In genomic region chr7:99504281-99504602, GRCh38 we compare ENCODE assay signal across 8 cellular contexts. TPM values are rescaled to one million over a fixed set of nuclear protein-coding genes. Genes with fewer than 3 reads are reported as not detected.
DNase-seq lines count a peak whose midpoint lies in the region; ATAC-seq and TF ChIP-seq lines count a peak whose summit lies in the region.

No MANE protein-coding gene starts in this region.

- peak overlapping the region; percentile 72 for H3K9ac ChIP-seq in OCI-LY3 (ENCODE audit: low read length)

- H3K9me3 ChIP-seq in OCI-LY3 (ENCODE audit: insufficient read depth, low read length): no peaks in the 10 kb centered on the region
- no peaks in the 10 kb centered on the region for H3K9me3 ChIP-seq in ectodermal cell (ENCODE audit: control insufficient read depth, low read length)

- no peak for DNase-seq in activated naive CD4-positive, alpha-beta T cell treated with anti-CD3 and anti-CD28 coated beads for 36 hours
- no peak for DNase-seq in activated naive CD4-positive, alpha-beta T cell treated with Interleukin-2 at 50 U/mL for 16 hours
- DNase-seq in omental fat pad (ENCODE audit: low spot score): no peak
- DNase-seq in AML-193 (lab: John Stamatoyannopoulos, UW): no peak

- H3K36me3 Mint-ChIP-seq in activated naive CD4-positive, alpha-beta T cell treated with anti-CD3 and anti-CD28 coated beads for 36 hours (ENCODE audit: low read depth): peaks cover 12% of the 10 kb centered on the region
- H3K36me3 Mint-ChIP-seq in nephron (ENCODE audit: low read depth): peaks cover 9% of the 10 kb centered on the region

- intact Hi-C loops in activated naive CD4-positive, alpha-beta T cell treated with anti-CD3 and anti-CD28 coated beads for 36 hours (cut with micrococcal nuclease): loop anchor here (1.0 to 5.0 kb wide), 7 partner anchors 32 to 518 kb away; partner anchors contain the start of genes BUD31, CPSF4, PDAP1 and PTCD1

- H3K4me3 ChIP-seq in OCI-LY3 (ENCODE audit: low read length) (peak overlapping the region; percentile 88), ectodermal cell (ENCODE audit: insufficient read depth, low read depth, low read length) (peak overlapping the region; percentile 58)

- H2AFZ ChIP-seq in OCI-LY3 (ENCODE audit: low read depth, low read length): peak overlapping the region; percentile 93

- H3K4me2 ChIP-seq in OCI-LY3 (ENCODE audit: low read length): peak overlapping the region; percentile 71

- CTCF ChIA-PET in activated naive CD4-positive, alpha-beta T cell treated with anti-CD3 and anti-CD28 coated beads for 36 hours (lab: Charles Lee): interaction anchor here (0.9 to 2.6 kb wide), 4 partner anchors 22 to 191 kb away, joined by 3 to 5 read pairs (median 3); partner anchors contain the start of gene ZNF655

- H3K36me3 ChIP-seq in OCI-LY3 (replicated peaks; ENCODE audit: low read depth, low read length) (no peaks in the 10 kb centered on the region), ectodermal cell (ENCODE audit: control insufficient read depth, insufficient read depth, low read length) (no peaks in the 10 kb centered on the region)

- H3K4me3 Mint-ChIP-seq in activated naive CD4-positive, alpha-beta T cell treated with anti-CD3 and anti-CD28 coated beads for 36 hours: peak overlapping the region; percentile 87
- H3K4me3 Mint-ChIP-seq in nephron: peak overlapping the region; percentile 89 to 95 (median 94)

- no peaks in the 10 kb centered on the region for H3K9me3 Mint-ChIP-seq in activated naive CD4-positive, alpha-beta T cell treated with anti-CD3 and anti-CD28 coated beads for 36 hours
- H3K9me3 Mint-ChIP-seq in nephron: no peaks in the 10 kb centered on the region

- WGBS in ectodermal cell, 2 experiments: 15 to 17% methylated on average over 19 of the region's 19 CpGs

- H3K4me1 ChIP-seq in OCI-LY3 (ENCODE audit: low read length) (peaks cover 13% of the 10 kb centered on the region), ectodermal cell (ENCODE audit: control insufficient read depth, insufficient read depth, low read length) (peaks cover 3% of the 10 kb centered on the region)

- H3K27me3 ChIP-seq in OCI-LY3 (ENCODE audit: low read depth, low read length) (no peaks in the 10 kb centered on the region), ectodermal cell (ENCODE audit: control insufficient read depth, insufficient read depth, low read length, poor library complexity, severe bottlenecking) (no peaks in the 10 kb centered on the region)

- H4K20me1 ChIP-seq in OCI-LY3 (ENCODE audit: insufficient read depth, low read length): no peaks in the 10 kb centered on the region

- no peak for ATAC-seq in omental fat pad (ENCODE audit: low FRiP score)
- ATAC-seq in HG02623 (IDR thresholded peaks at IDR 0.05; ENCODE audit: unreplicated experiment): no peak

- peak overlapping the region; percentile 98 for H3K27ac Mint-ChIP-seq in activated naive CD4-positive, alpha-beta T cell treated with anti-CD3 and anti-CD28 coated beads for 36 hours
- peak overlapping the region; percentile 87 to 98 (median 94) for H3K27ac Mint-ChIP-seq in nephron

- peak overlapping the region; percentile 74; the same call in 1 of the 2 replicates for H3K27ac ChIP-seq in OCI-LY3 (ENCODE audit: low read length)
- H3K27ac ChIP-seq in ectodermal cell (ENCODE audit: insufficient read depth, low read depth, low read length, poor library complexity, severe bottlenecking): no peak overlapping the region

- H3K27me3 Mint-ChIP-seq in activated naive CD4-positive, alpha-beta T cell treated with anti-CD3 and anti-CD28 coated beads for 36 hours (ENCODE audit: low read depth): no peaks in the 10 kb centered on the region
- H3K27me3 Mint-ChIP-seq in nephron (ENCODE audit: low read depth): no peaks in the 10 kb centered on the region

- H3K79me2 ChIP-seq in OCI-LY3 (ENCODE audit: low read length): peaks cover 50% of the 10 kb centered on the region

- TF ChIP-seq CTCF in OCI-LY3 (IDR thresholded peaks at IDR 0.05; ENCODE audit: low read depth, low read length) (no peak), nephron (IDR thresholded peaks at IDR 0.05; ENCODE audit: unreplicated experiment in 3 of 3) (no peak), omental fat pad (IDR thresholded peaks at IDR 0.05) (no peak)

- H3K4me1 Mint-ChIP-seq in activated naive CD4-positive, alpha-beta T cell treated with anti-CD3 and anti-CD28 coated beads for 36 hours (ENCODE audit: low read depth): peaks cover 24% of the 10 kb centered on the region
- peaks cover 25% of the 10 kb centered on the region for H3K4me1 Mint-ChIP-seq in nephron

RNA-seq across cellular contexts. Expression of gene ZKSCAN5, which starts 0.2 kb away (rescaled TPM):
- 1 to 10 TPM; 7.2 to 8.0 TPM for total RNA-seq in activated naive CD4-positive, alpha-beta T cell treated with anti-CD3 and anti-CD28 coated beads for 36 hours
- polyA plus RNA-seq in ectodermal cell (2013, experiment 1 of 4): 18.8 TPM
- polyA plus RNA-seq in ectodermal cell (2013, experiment 2 of 4): 21.0 TPM
- 16.4 TPM for polyA plus RNA-seq in ectodermal cell (2013, experiment 3 of 4)
- polyA plus RNA-seq in ectodermal cell (2013, experiment 4 of 4): 18.2 TPM
- total RNA-seq in omental fat pad: 10 to 100 TPM in 1 of 4 donors, 1 to 10 TPM in 3; 6.1 to 10.2 (median 7.8) TPM

RNA-seq across cellular contexts. Expression of gene ZNF394, which starts 4.2 kb away (rescaled TPM):
- total RNA-seq in activated naive CD4-positive, alpha-beta T cell treated with anti-CD3 and anti-CD28 coated beads for 36 hours: 10 to 100 TPM; 26.5 to 26.6 TPM
- 17.8 TPM for polyA plus RNA-seq in ectodermal cell (2013, experiment 1 of 4)
- polyA plus RNA-seq in ectodermal cell (2013, experiment 2 of 4): 21.0 TPM
- polyA plus RNA-seq in ectodermal cell (2013, experiment 3 of 4): 15.5 TPM
- polyA plus RNA-seq in ectodermal cell (2013, experiment 4 of 4): 17.7 TPM
- total RNA-seq in omental fat pad: 10 to 100 TPM; 23.7 to 46.7 (median 35.6) TPM

RNA-seq across cellular contexts. Expression of gene ZNF789, which starts 31.6 kb away (rescaled TPM):
- total RNA-seq in activated naive CD4-positive, alpha-beta T cell treated with anti-CD3 and anti-CD28 coated beads for 36 hours: 1 to 10 TPM; 8.0 to 9.8 TPM
- polyA plus RNA-seq in ectodermal cell (2013, experiment 1 of 4): 25.1 TPM
- 36.1 TPM for polyA plus RNA-seq in ectodermal cell (2013, experiment 2 of 4)
- 18.1 TPM for polyA plus RNA-seq in ectodermal cell (2013, experiment 3 of 4)
- 19.7 TPM for polyA plus RNA-seq in ectodermal cell (2013, experiment 4 of 4)
- total RNA-seq in omental fat pad: 10 to 100 TPM in 1 of 4 donors, 1 to 10 TPM in 3; 3.4 to 11.5 (median 7.1) TPM

RNA-seq across cellular contexts. Expression of gene ATP5MF, which starts 38.3 kb away (rescaled TPM):
- total RNA-seq in activated naive CD4-positive, alpha-beta T cell treated with anti-CD3 and anti-CD28 coated beads for 36 hours: 100 to 1,000 TPM; 423 to 441 TPM
- polyA plus RNA-seq in ectodermal cell (2013, experiment 1 of 4): 541 TPM
- polyA plus RNA-seq in ectodermal cell (2013, experiment 2 of 4): 480 TPM
- polyA plus RNA-seq in ectodermal cell (2013, experiment 3 of 4): 516 TPM
- 545 TPM for polyA plus RNA-seq in ectodermal cell (2013, experiment 4 of 4)
- 1,000 to 10,000 TPM in 2 of 4 donors, 100 to 1,000 TPM in 2; 572 to 1,317 (median 943) TPM for total RNA-seq in omental fat pad

RNA-seq across cellular contexts. Expression of gene FAM200A, which starts 47.7 kb away (rescaled TPM):
- total RNA-seq in activated naive CD4-positive, alpha-beta T cell treated with anti-CD3 and anti-CD28 coated beads for 36 hours: 1 to 10 TPM; 3.3 to 3.8 TPM
- 15.1 TPM for polyA plus RNA-seq in ectodermal cell (2013, experiment 1 of 4)
- polyA plus RNA-seq in ectodermal cell (2013, experiment 2 of 4): 17.8 TPM
- 15.4 TPM for polyA plus RNA-seq in ectodermal cell (2013, experiment 3 of 4)
- 19.0 TPM for polyA plus RNA-seq in ectodermal cell (2013, experiment 4 of 4)
- total RNA-seq in omental fat pad: 1 to 10 TPM; 2.8 to 5.8 (median 3.3) TPM
